ENCODE assay signal across 1 cellular context in the genomic region with DNA sequence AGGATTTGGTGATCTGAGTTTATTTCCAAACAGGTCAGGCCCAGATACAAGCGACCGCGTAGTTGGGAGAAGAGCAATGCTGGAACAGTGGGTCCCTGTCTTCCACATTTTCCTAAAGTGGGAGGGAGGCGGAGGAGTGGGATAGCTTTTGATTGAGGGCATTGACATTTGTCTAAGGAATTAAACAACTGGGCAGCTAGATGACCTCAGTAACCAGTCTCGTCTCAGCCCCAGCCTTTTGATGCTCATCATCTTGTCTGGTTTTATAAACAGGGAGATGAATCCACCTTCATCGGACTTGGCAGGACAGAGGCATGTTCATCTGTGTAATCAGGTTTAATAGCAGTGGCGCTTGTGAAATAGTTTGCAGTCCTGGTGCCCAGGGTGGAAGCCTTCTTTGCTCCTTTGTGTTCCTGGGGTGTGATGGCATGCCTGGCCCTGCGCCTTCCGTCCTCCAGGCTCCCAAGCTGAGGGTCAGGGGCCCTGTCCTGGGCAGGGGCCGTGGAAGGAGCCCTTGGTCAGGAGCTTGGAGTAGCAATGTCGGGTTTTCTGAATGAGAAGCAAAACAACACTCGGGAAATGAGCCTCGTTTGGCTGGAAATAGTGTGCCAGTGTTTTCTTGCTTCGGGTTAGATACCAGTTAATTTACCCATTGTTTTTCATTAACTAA.
TF ChIP-seq lines count a peak whose summit lies in the region.

No MANE protein-coding gene starts in this region.

TF ChIP-seq in HepG2, 621 proteins besides CTCF, POLR2A, EP300 and RAD21 (continued from another document):
- TF ChIP-seq, protein P1, sequence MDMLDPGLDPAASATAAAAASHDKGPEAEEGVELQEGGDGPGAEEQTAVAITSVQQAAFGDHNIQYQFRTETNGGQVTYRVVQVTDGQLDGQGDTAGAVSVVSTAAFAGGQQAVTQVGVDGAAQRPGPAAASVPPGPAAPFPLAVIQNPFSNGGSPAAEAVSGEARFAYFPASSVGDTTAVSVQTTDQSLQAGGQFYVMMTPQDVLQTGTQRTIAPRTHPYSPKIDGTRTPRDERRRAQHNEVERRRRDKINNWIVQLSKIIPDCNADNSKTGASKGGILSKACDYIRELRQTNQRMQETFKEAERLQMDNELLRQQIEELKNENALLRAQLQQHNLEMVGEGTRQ (IDR thresholded peaks at IDR 0.05; ENCODE audit: low read depth, low read length): no peak
- TF ChIP-seq, protein P1 (CRISPR knock-in tag; IDR thresholded peaks at IDR 0.05; ENCODE audit: borderline replicate concordance): no peak
- TF ChIP-seq NCOR1 (IDR thresholded peaks at IDR 0.05; ENCODE audit: borderline replicate concordance, low read length): no peak
- TF ChIP-seq RARA (CRISPR knock-in tag; IDR thresholded peaks at IDR 0.05): no peak
- TF ChIP-seq PCBP2 (optimal IDR thresholded peaks at IDR 0.05; ENCODE audit: low read depth, low read length, poor library complexity, severe bottlenecking): no peak
- TF ChIP-seq ATRX (CRISPR knock-in tag; IDR thresholded peaks at IDR 0.05; ENCODE audit: borderline replicate concordance): no peak
